ENCODE assay signal across 29 cellular contexts in the genomic region with DNA sequence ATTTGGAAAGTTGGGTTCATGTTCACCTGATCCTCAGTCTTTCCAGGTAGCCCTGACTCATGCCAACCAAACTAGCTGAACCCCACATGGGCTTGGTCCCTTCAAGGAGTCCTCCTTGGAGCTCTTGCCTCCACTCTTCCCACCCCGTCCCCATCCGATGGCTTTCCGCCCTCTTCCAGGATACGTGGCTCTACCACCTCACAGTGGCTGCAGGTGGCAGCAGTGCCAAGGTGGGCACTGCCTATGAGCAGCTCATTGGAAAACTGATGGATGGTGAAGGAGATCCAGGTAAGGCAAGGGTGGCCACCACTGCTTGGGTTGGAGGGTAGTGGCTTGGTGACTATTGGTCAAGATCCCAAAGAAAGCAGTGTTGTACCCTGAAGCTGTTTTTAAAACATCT. TPM values are rescaled to one million over a fixed set of nuclear protein-coding genes. Genes with fewer than 3 reads are reported as not detected.
DNase-seq lines count a peak whose midpoint lies in the region; ATAC-seq, FAIRE-seq and TF ChIP-seq lines count a peak whose summit lies in the region.
"Had no signal": no experiment of that assay in that cellular context is flagged by ENCODE, and none has a peak within 500 bp of the region (broad histone marks: within the 10 kb centered on the region; RNA-seq: fewer than 3 reads in every experiment).

No MANE protein-coding gene starts in this region.

- no peaks in the 10 kb centered on the region for H3K79me1 ChIP-seq in neuronal stem cell (ENCODE audit: low read depth, low read length)

- no peaks in the 10 kb centered on the region for H3K4me1 Mint-ChIP-seq in chondrocyte (ENCODE audit: low read depth)
- H3K4me1 Mint-ChIP-seq in stimulated activated effector memory CD8-positive, alpha-beta T cell treated with anti-CD3 and anti-CD28 coated beads, Interleukin-12 subunit alpha, Interleukin-12 subunit beta, amount 100 ng/mL, for 72 hours, result peaks cover 4% of the 10 kb centered on the region
- no peaks in the 10 kb centered on the region for H3K4me1 Mint-ChIP-seq in activated T-helper 1 cell treated with anti-CD3 and anti-CD28 coated beads, Interleukin-12 subunit alpha, Interleukin-12 subunit beta, Interleukin-2, Interleukin-4 antibody, amounts not matched to agents 30 ng/mL and 10 ng/mL and 1 ng/mL, durations not matched to agents 14 hours and 24 hours and 36 hours (ENCODE audit: low read depth)
- H3K4me1 Mint-ChIP-seq: CD8-positive, alpha-beta memory T cell had no signal

- intact Hi-C loops in activated T-helper 1 cell treated with anti-CD3 and anti-CD28 coated beads, Interleukin-12 subunit alpha, Interleukin-12 subunit beta, Interleukin-2, Interleukin-4 antibody, amounts not matched to agents 30 ng/mL and 10 ng/mL and 1 ng/mL, durations not matched to agents 14 hours and 24 hours and 36 hours (cut with micrococcal nuclease), result no loop called here

- no peak overlapping the region for H3K4ac ChIP-seq in neuronal stem cell (ENCODE audit: low read length)

- H3K14ac ChIP-seq in neuronal stem cell (ENCODE audit: low read length), result no peak overlapping the region

- TF ChIP-seq CTCF in chondrocyte (IDR thresholded peaks at IDR 0.05), result no peak

- FAIRE-seq in urothelium cell line (lab: Jason Lieb, UNC), result peak; percentile 78
- FAIRE-seq: GM12891, HepG2, K562 had no signal

- H3K27me3 Mint-ChIP-seq in chondrocyte (ENCODE audit: low read depth), result peaks cover 5% of the 10 kb centered on the region
- H3K27me3 Mint-ChIP-seq in activated T-helper 1 cell treated with anti-CD3 and anti-CD28 coated beads, Interleukin-12 subunit alpha, Interleukin-12 subunit beta, Interleukin-2, Interleukin-4 antibody, amounts not matched to agents 30 ng/mL and 10 ng/mL and 1 ng/mL, durations not matched to agents 14 hours and 24 hours and 36 hours (ENCODE audit: insufficient read depth), result peaks cover 5% of the 10 kb centered on the region

- no peak for ATAC-seq in stimulated activated effector memory CD8-positive, alpha-beta T cell treated with anti-CD3 and anti-CD28 coated beads, Interleukin-12 subunit alpha, Interleukin-12 subunit beta, amount 100 ng/mL, for 72 hours
- ATAC-seq in HG03039 (IDR thresholded peaks at IDR 0.05; ENCODE audit: unreplicated experiment), result no peak
- ATAC-seq: HCT116, HepG2 had no signal

- H3K36me3 ChIP-seq in neuronal stem cell (replicated peaks in 1 of 2; ENCODE audit: control insufficient read depth in 2 of 2, insufficient read depth in 2 of 2, low read length in 2 of 2), result peaks cover 2 to 6% of the 10 kb centered on the region in 2 donors
- H3K36me3 ChIP-seq: BE2C had no signal

- no peak overlapping the region for H2BK15ac ChIP-seq in neuronal stem cell (ENCODE audit: low read length)

- H2BK120ac ChIP-seq in neuronal stem cell (ENCODE audit: low read depth, low read length), result no peak overlapping the region

- no peaks in the 10 kb centered on the region for H3K27me3 ChIP-seq in neuronal stem cell (ENCODE audit: control insufficient read depth in 3 of 3, insufficient read depth in 3 of 3, low read depth in 1 of 3, low read length in 3 of 3)
- H3K27me3 ChIP-seq: BE2C had no signal

- H2AFZ ChIP-seq in neuronal stem cell (ENCODE audit: low read length), result no peak overlapping the region

- peak overlapping the region; percentile 32 for H3K18ac ChIP-seq in neuronal stem cell (ENCODE audit: low read length)

- no peak overlapping the region for H2BK12ac ChIP-seq in neuronal stem cell (ENCODE audit: low read length)

- no peak overlapping the region for H4K8ac ChIP-seq in neuronal stem cell (ENCODE audit: low read depth, low read length)

- no peak overlapping the region for H3K4me3 ChIP-seq in neuronal stem cell (ENCODE audit: low read length in 2 of 2)
- H3K4me3 ChIP-seq: K562 had no signal

- no peak overlapping the region for H3K9ac ChIP-seq in neuronal stem cell (ENCODE audit: low read depth, low read length, poor library complexity)

- no peak overlapping the region for H3K4me2 ChIP-seq in neuronal stem cell (ENCODE audit: insufficient read depth, low read length, poor library complexity, severe bottlenecking)

- DNase-seq in activated effector memory CD4-positive, alpha-beta T cell treated with anti-CD3 and anti-CD28 coated beads, Interleukin-2, amount 50 U/mL, for 16 hours, result peak; percentile 48
- DNase-seq in activated effector memory CD4-positive, alpha-beta T cell treated with Interleukin-2 at 50 U/mL for 16 hours, result no peak
- peak; percentile 68 for DNase-seq in chondrocyte (ENCODE audit: low spot score)
- DNase-seq in neuronal stem cell (ENCODE audit: low spot score), result no peak
- no peak for DNase-seq in urothelium cell line (ENCODE audit: low spot score)
- no peak for DNase-seq in stimulated activated effector memory CD8-positive, alpha-beta T cell treated with anti-CD3 and anti-CD28 coated beads, Interleukin-12 subunit alpha, Interleukin-12 subunit beta, amount 100 ng/mL, for 72 hours (ENCODE audit: low spot score in 2 of 2)
- DNase-seq in activated T-helper 1 cell treated with anti-CD3 and anti-CD28 coated beads, Interleukin-12 subunit alpha, Interleukin-12 subunit beta, Interleukin-2, Interleukin-4 antibody, amounts not matched to agents 30 ng/mL and 10 ng/mL and 1 ng/mL, durations not matched to agents 14 hours and 24 hours and 36 hours (ENCODE audit: low spot score), result no peak
- DNase-seq: 8988T; ACHN; BE2C; CD8-positive, alpha-beta memory T cell; DMS 273 treated with DMSO at 0.1 percent for 48 hours; DMS79; GF-D8; NCI-H1092 treated with DMSO at 0.1 percent for 48 hours; NCI-H1436 treated with DMSO at 0.1 percent for 48 hours; NCI-H1930; NCI-H2107; NCI-H446; NCI-H524 treated with DMSO at 0.1 percent for 48 hours; NCI-H774; RPMI8226; SHP77 treated with DMSO at 0.1 percent for 48 hours had no signal

- WGBS in neuronal stem cell (ENCODE audit: extremely low coverage in 2 of 2, insufficient read length in 2 of 2, insufficient replicate concordance in 1 of 2), 2 donors, result no CpG with 5 or more reads among the region's 4 CpGs

- H4K91ac ChIP-seq in neuronal stem cell (ENCODE audit: low read depth, low read length, poor library complexity), result no peak overlapping the region

- no peaks in the 10 kb centered on the region for H3K9me3 ChIP-seq in neuronal stem cell (replicated peaks in 1 of 2; ENCODE audit: control insufficient read depth in 2 of 2, insufficient read depth in 1 of 2, low read depth in 1 of 2, low read length in 2 of 2)
- H3K9me3 ChIP-seq: BE2C had no signal

- no peak overlapping the region for H2BK5ac ChIP-seq in neuronal stem cell (ENCODE audit: low read length)

- no peak overlapping the region for H3K23ac ChIP-seq in neuronal stem cell (ENCODE audit: low read depth, low read length, poor library complexity)

- no peaks in the 10 kb centered on the region for H3K4me1 ChIP-seq in neuronal stem cell (ENCODE audit: control insufficient read depth in 2 of 2, insufficient read depth in 1 of 2, low read depth in 1 of 2, low read length in 2 of 2)
- H3K4me1 ChIP-seq: BE2C had no signal

- H2AK5ac ChIP-seq in neuronal stem cell (ENCODE audit: low read depth, low read length), result no peak overlapping the region

- H3K27ac ChIP-seq in neuronal stem cell (replicated peaks; ENCODE audit: low read length), result no peak overlapping the region

- no peaks in the 10 kb centered on the region for H3K9me3 Mint-ChIP-seq in chondrocyte (ENCODE audit: low read depth)
- no peaks in the 10 kb centered on the region for H3K9me3 Mint-ChIP-seq in stimulated activated effector memory CD8-positive, alpha-beta T cell treated with anti-CD3 and anti-CD28 coated beads, Interleukin-12 subunit alpha, Interleukin-12 subunit beta, amount 100 ng/mL, for 72 hours
- no peaks in the 10 kb centered on the region for H3K9me3 Mint-ChIP-seq in activated T-helper 1 cell treated with anti-CD3 and anti-CD28 coated beads, Interleukin-12 subunit alpha, Interleukin-12 subunit beta, Interleukin-2, Interleukin-4 antibody, amounts not matched to agents 30 ng/mL and 10 ng/mL and 1 ng/mL, durations not matched to agents 14 hours and 24 hours and 36 hours
- H3K9me3 Mint-ChIP-seq: CD14-positive monocyte; CD8-positive, alpha-beta memory T cell had no signal

- H3K4me3 Mint-ChIP-seq in chondrocyte (ENCODE audit: unreplicated experiment), result no peak overlapping the region
- H3K4me3 Mint-ChIP-seq in stimulated activated effector memory CD8-positive, alpha-beta T cell treated with anti-CD3 and anti-CD28 coated beads, Interleukin-12 subunit alpha, Interleukin-12 subunit beta, amount 100 ng/mL, for 72 hours, result no peak overlapping the region
- no peak overlapping the region for H3K4me3 Mint-ChIP-seq in activated T-helper 1 cell treated with anti-CD3 and anti-CD28 coated beads, Interleukin-12 subunit alpha, Interleukin-12 subunit beta, Interleukin-2, Interleukin-4 antibody, amounts not matched to agents 30 ng/mL and 10 ng/mL and 1 ng/mL, durations not matched to agents 14 hours and 24 hours and 36 hours

- H3K27ac Mint-ChIP-seq in chondrocyte (ENCODE audit: unreplicated experiment), result no peak overlapping the region
- no peak overlapping the region for H3K27ac Mint-ChIP-seq in stimulated activated effector memory CD8-positive, alpha-beta T cell treated with anti-CD3 and anti-CD28 coated beads, Interleukin-12 subunit alpha, Interleukin-12 subunit beta, amount 100 ng/mL, for 72 hours
- H3K27ac Mint-ChIP-seq in activated T-helper 1 cell treated with anti-CD3 and anti-CD28 coated beads, Interleukin-12 subunit alpha, Interleukin-12 subunit beta, Interleukin-2, Interleukin-4 antibody, amounts not matched to agents 30 ng/mL and 10 ng/mL and 1 ng/mL, durations not matched to agents 14 hours and 24 hours and 36 hours, result no peak overlapping the region

- H3K36me3 Mint-ChIP-seq in chondrocyte (ENCODE audit: low read depth), result no peaks in the 10 kb centered on the region
- H3K36me3 Mint-ChIP-seq in stimulated activated effector memory CD8-positive, alpha-beta T cell treated with anti-CD3 and anti-CD28 coated beads, Interleukin-12 subunit alpha, Interleukin-12 subunit beta, amount 100 ng/mL, for 72 hours, result no peaks in the 10 kb centered on the region
- H3K36me3 Mint-ChIP-seq in activated T-helper 1 cell treated with anti-CD3 and anti-CD28 coated beads, Interleukin-12 subunit alpha, Interleukin-12 subunit beta, Interleukin-2, Interleukin-4 antibody, amounts not matched to agents 30 ng/mL and 10 ng/mL and 1 ng/mL, durations not matched to agents 14 hours and 24 hours and 36 hours (ENCODE audit: low read depth), result no peaks in the 10 kb centered on the region
- H3K36me3 Mint-ChIP-seq: CD14-positive monocyte; CD8-positive, alpha-beta memory T cell had no signal

RNA-seq across cellular contexts. Expression of gene PIGH, which starts 23.9 kb away (rescaled TPM):
- 16.3 to 19.0 TPM (median 16.9 TPM) in 3 replicates for total RNA-seq in chondrocyte
- 9.3 TPM for polyA plus RNA-seq in neuronal stem cell (2013, experiment 1 of 2)
- 9.9 TPM for polyA plus RNA-seq in neuronal stem cell (2013, experiment 2 of 2)
- 22.7 and 26.0 TPM in 2 replicates for total RNA-seq in activated T-helper 1 cell treated with anti-CD3 and anti-CD28 coated beads, Interleukin-12 subunit alpha, Interleukin-12 subunit beta, Interleukin-2, Interleukin-4 antibody, amounts not matched to agents 30 ng/mL and 10 ng/mL and 1 ng/mL, durations not matched to agents 14 hours and 24 hours and 36 hours

RNA-seq across cellular contexts. Expression of gene PLEKHH1, which starts 43.1 kb away (rescaled TPM):
- total RNA-seq in chondrocyte, result 0.65 to 2.8 TPM (median 1.1 TPM) in 3 replicates
- polyA plus RNA-seq in neuronal stem cell (2013, experiment 1 of 2), result 7.7 TPM
- polyA plus RNA-seq in neuronal stem cell (2013, experiment 2 of 2), result 8.2 TPM
- 0.96 and 2.4 TPM in 2 replicates for total RNA-seq in activated T-helper 1 cell treated with anti-CD3 and anti-CD28 coated beads, Interleukin-12 subunit alpha, Interleukin-12 subunit beta, Interleukin-2, Interleukin-4 antibody, amounts not matched to agents 30 ng/mL and 10 ng/mL and 1 ng/mL, durations not matched to agents 14 hours and 24 hours and 36 hours
- polyA plus RNA-seq: CD14-positive monocyte; CD8-positive, alpha-beta memory T cell had no signal

RNA-seq across cellular contexts. Expression of gene ARG2, which starts 43.5 kb away (rescaled TPM):
- total RNA-seq in chondrocyte, result 2.8 to 11.1 TPM (median 10.9 TPM) in 3 replicates
- 49.2 TPM for polyA plus RNA-seq in neuronal stem cell (2013, experiment 1 of 2)
- polyA plus RNA-seq in neuronal stem cell (2013, experiment 2 of 2), result 50.1 TPM
- total RNA-seq in activated T-helper 1 cell treated with anti-CD3 and anti-CD28 coated beads, Interleukin-12 subunit alpha, Interleukin-12 subunit beta, Interleukin-2, Interleukin-4 antibody, amounts not matched to agents 30 ng/mL and 10 ng/mL and 1 ng/mL, durations not matched to agents 14 hours and 24 hours and 36 hours, result 5.2 and 7.1 TPM in 2 replicates

Comparison
In these comparisons a context has a peak if more than half of its experiments do, and no peak if none do; other contexts are left out.
1. DNase-seq: peak in activated effector memory CD4-positive, alpha-beta T cell treated with anti-CD3 and anti-CD28 coated beads, Interleukin-2, amount 50 U/mL, for 16 hours (single experiment) and chondrocyte (single experiment); none in activated effector memory CD4-positive, alpha-beta T cell treated with Interleukin-2 at 50 U/mL for 16 hours (single experiment), neuronal stem cell (single experiment), urothelium cell line (single experiment), stimulated activated effector memory CD8-positive, alpha-beta T cell treated with anti-CD3 and anti-CD28 coated beads, Interleukin-12 subunit alpha, Interleukin-12 subunit beta, amount 100 ng/mL, for 72 hours (0 of 2) and activated T-helper 1 cell treated with anti-CD3 and anti-CD28 coated beads, Interleukin-12 subunit alpha, Interleukin-12 subunit beta, Interleukin-2, Interleukin-4 antibody, amounts not matched to agents 30 ng/mL and 10 ng/mL and 1 ng/mL, durations not matched to agents 14 hours and 24 hours and 36 hours (single experiment).